8 cellular contexts compared by ENCODE assay signal in the genomic region with DNA sequence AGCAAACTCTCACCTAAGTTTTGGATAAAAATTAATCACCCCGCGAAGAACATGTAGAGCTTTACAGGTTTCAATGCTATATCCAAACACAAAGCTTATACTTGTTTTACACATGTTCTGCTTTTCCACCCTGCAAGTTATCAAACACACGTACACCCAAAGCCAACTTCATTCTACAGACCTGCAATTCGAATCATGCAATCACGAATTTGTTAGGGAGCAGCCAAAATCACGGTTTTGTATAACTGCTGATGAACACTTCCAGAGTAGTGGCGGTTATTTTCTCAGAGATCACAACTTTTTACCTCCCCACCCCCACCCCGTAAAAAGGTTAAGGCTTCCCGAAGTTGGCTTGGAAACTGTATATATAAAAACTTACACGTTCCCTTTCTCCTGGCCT. TPM values are rescaled to one million over a fixed set of nuclear protein-coding genes. Genes with fewer than 3 reads are reported as not detected.
DNase-seq lines count a peak whose midpoint lies in the region; ATAC-seq and FAIRE-seq lines count a peak whose summit lies in the region.

No MANE protein-coding gene starts in this region.

- H3K27ac Mint-ChIP-seq in activated CD4-positive, alpha-beta memory T cell treated with anti-CD3 and anti-CD28 coated beads for 36 hours, result peak overlapping the region; percentile 90
- H3K27ac Mint-ChIP-seq in stimulated activated naive CD8-positive, alpha-beta T cell treated with anti-CD3 and anti-CD28 coated beads, Interleukin-15, amount 100 ng/mL, for 72 hours, result peak overlapping the region in 1 of 2 donors; percentile 94

- intact Hi-C loops in activated CD4-positive, alpha-beta memory T cell treated with anti-CD3 and anti-CD28 coated beads for 36 hours (cut with micrococcal nuclease), result loop anchor here (10.0 kb wide), 1 partner anchor 1783 kb away; no protein-coding TSS in a partner anchor

- H3K27me3 Mint-ChIP-seq in activated CD4-positive, alpha-beta memory T cell treated with anti-CD3 and anti-CD28 coated beads for 36 hours, result peaks cover 2% of the 10 kb centered on the region
- no peaks in the 10 kb centered on the region for H3K27me3 Mint-ChIP-seq in stimulated activated naive CD8-positive, alpha-beta T cell treated with anti-CD3 and anti-CD28 coated beads, Interleukin-15, amount 100 ng/mL, for 72 hours

- ATAC-seq in stimulated activated naive CD8-positive, alpha-beta T cell treated with anti-CD3 and anti-CD28 coated beads, Interleukin-15, amount 100 ng/mL, for 72 hours, result no peak
- ATAC-seq in HG03139 (IDR thresholded peaks at IDR 0.05; ENCODE audit: unreplicated experiment), result no peak

- CTCF ChIA-PET in activated CD4-positive, alpha-beta memory T cell treated with anti-CD3 and anti-CD28 coated beads for 36 hours (lab: Charles Lee), result interaction anchor here (0.9 to 2.3 kb wide), 5 partner anchors 10 to 164 kb away, joined by 3 to 14 read pairs (median 3); a partner anchor contains a TSS

- DNase-seq in SIG-M5 treated with dmso at 0.1 percent for 504 hours (lab: John Stamatoyannopoulos, UW; ENCODE audit: unreplicated experiment) (peak; percentile 56), SIG-M5 (lab: John Stamatoyannopoulos, UW) (no peak), SW480 (ENCODE audit: low spot score) (no peak), urothelium cell line (ENCODE audit: low spot score) (no peak)
- no peak for DNase-seq in activated CD4-positive, alpha-beta memory T cell treated with anti-CD3 and anti-CD28 coated beads for 36 hours
- DNase-seq in stimulated activated naive CD8-positive, alpha-beta T cell treated with anti-CD3 and anti-CD28 coated beads, Interleukin-15, amount 100 ng/mL, for 72 hours, result no peak

- H3K36me3 ChIP-seq in iPS-18a (ENCODE audit: control insufficient read depth, low read depth, low read length), result peaks cover 48% of the 10 kb centered on the region

- H3K4me1 ChIP-seq in iPS-18a (ENCODE audit: control insufficient read depth, low read depth, low read length), result peaks cover 27% of the 10 kb centered on the region

- H3K9ac ChIP-seq in iPS-18a (ENCODE audit: low read length), result peak overlapping the region; percentile 97

- H3K36me3 Mint-ChIP-seq in activated CD4-positive, alpha-beta memory T cell treated with anti-CD3 and anti-CD28 coated beads for 36 hours, result peaks cover 40% of the 10 kb centered on the region

- no peaks in the 10 kb centered on the region for H3K9me3 Mint-ChIP-seq in activated CD4-positive, alpha-beta memory T cell treated with anti-CD3 and anti-CD28 coated beads for 36 hours
- H3K9me3 Mint-ChIP-seq in stimulated activated naive CD8-positive, alpha-beta T cell treated with anti-CD3 and anti-CD28 coated beads, Interleukin-15, amount 100 ng/mL, for 72 hours, result no peaks in the 10 kb centered on the region

- peaks cover 33% of the 10 kb centered on the region for H3K4me1 Mint-ChIP-seq in activated CD4-positive, alpha-beta memory T cell treated with anti-CD3 and anti-CD28 coated beads for 36 hours (ENCODE audit: low read depth)
- H3K4me1 Mint-ChIP-seq in stimulated activated naive CD8-positive, alpha-beta T cell treated with anti-CD3 and anti-CD28 coated beads, Interleukin-15, amount 100 ng/mL, for 72 hours, result peaks cover 43% of the 10 kb centered on the region

- peak overlapping the region; percentile 67 for H3K27ac ChIP-seq in iPS-18a (ENCODE audit: low read length)

- POLR2A ChIA-PET in activated CD4-positive, alpha-beta memory T cell treated with anti-CD3 and anti-CD28 coated beads for 36 hours (lab: Charles Lee), result interaction anchor here (0.9 to 3.7 kb wide), 5 partner anchors 31 to 164 kb away, joined by 3 to 56 read pairs (median 11); a partner anchor contains a TSS

- no peaks in the 10 kb centered on the region for H3K27me3 ChIP-seq in iPS-18a (ENCODE audit: control insufficient read depth, insufficient read depth, low read length)

- FAIRE-seq in urothelium cell line (lab: Jason Lieb, UNC), result no peak

- H3K9me3 ChIP-seq in iPS-18a (ENCODE audit: control insufficient read depth, low read depth, low read length), result no peaks in the 10 kb centered on the region

- peak overlapping the region; percentile 96 for H3K4me3 ChIP-seq in iPS-18a (ENCODE audit: low read length)

- peak overlapping the region; percentile 80 for H3K4me3 Mint-ChIP-seq in activated CD4-positive, alpha-beta memory T cell treated with anti-CD3 and anti-CD28 coated beads for 36 hours
- H3K4me3 Mint-ChIP-seq in stimulated activated naive CD8-positive, alpha-beta T cell treated with anti-CD3 and anti-CD28 coated beads, Interleukin-15, amount 100 ng/mL, for 72 hours, result peak overlapping the region; percentile 85 to 89

RNA-seq across cellular contexts. Expression of a gene that starts 1.4 kb away (rescaled TPM):
- 100 to 1,000 TPM; 441 to 449 TPM for total RNA-seq in activated CD4-positive, alpha-beta memory T cell treated with anti-CD3 and anti-CD28 coated beads for 36 hours

RNA-seq across cellular contexts. Expression of a gene that starts 34.1 kb away (rescaled TPM):
- total RNA-seq in activated CD4-positive, alpha-beta memory T cell treated with anti-CD3 and anti-CD28 coated beads for 36 hours, result 10 to 100 TPM; 28.7 to 29.4 TPM
